22 cellular contexts compared by ENCODE assay signal in genomic region chr20:64216910-64217309, GRCh38.
"Had no signal": no experiment of that assay in that cellular context is flagged by ENCODE, and none has a peak within 500 bp of the region (broad histone marks: within the 10 kb centered on the region; RNA-seq: fewer than 3 reads in every experiment).

No MANE protein-coding gene starts in this region.

- H3K4me3 Mint-ChIP-seq: T-cell had no signal

- H3K27me3 ChIP-seq: MG63 had no signal

- H3K9me3 Mint-ChIP-seq: T-cell had no signal

- H3K4me3 ChIP-seq: MG63 had no signal

- ATAC-seq: T-cell had no signal

- H3K27me3 Mint-ChIP-seq: T-cell had no signal

- H3K4me2 ChIP-seq: SK-N-SH had no signal

- H3K36me3 Mint-ChIP-seq: T-cell had no signal

- DNase-seq: Karpas-422, KBM-7, MG63, NCI-H1092, NCI-H1105 treated with DMSO at 0.1 percent for 48 hours, NCI-H1417 treated with DMSO at 0.1 percent for 48 hours, NCI-H146, NCI-H1694 treated with DMSO at 0.1 percent for 48 hours, NCI-H1930, NCI-H2081, NCI-H2107, NCI-H2227 treated with DMSO at 0.1 percent for 48 hours, NCI-H446, NCI-H510A, NCI-H524 treated with DMSO at 0.1 percent for 48 hours, NCI-H774, RPMI8226, SHP77, SW 1271, T-cell had no signal

- H3K9ac ChIP-seq: SK-N-SH had no signal

- H3K27ac ChIP-seq: HL-60 had no signal

- H3K36me3 ChIP-seq: MG63 had no signal

- H3K9me3 ChIP-seq: MG63, SK-N-SH had no signal

- H3K27ac Mint-ChIP-seq: T-cell had no signal
